In the genomic region with DNA sequence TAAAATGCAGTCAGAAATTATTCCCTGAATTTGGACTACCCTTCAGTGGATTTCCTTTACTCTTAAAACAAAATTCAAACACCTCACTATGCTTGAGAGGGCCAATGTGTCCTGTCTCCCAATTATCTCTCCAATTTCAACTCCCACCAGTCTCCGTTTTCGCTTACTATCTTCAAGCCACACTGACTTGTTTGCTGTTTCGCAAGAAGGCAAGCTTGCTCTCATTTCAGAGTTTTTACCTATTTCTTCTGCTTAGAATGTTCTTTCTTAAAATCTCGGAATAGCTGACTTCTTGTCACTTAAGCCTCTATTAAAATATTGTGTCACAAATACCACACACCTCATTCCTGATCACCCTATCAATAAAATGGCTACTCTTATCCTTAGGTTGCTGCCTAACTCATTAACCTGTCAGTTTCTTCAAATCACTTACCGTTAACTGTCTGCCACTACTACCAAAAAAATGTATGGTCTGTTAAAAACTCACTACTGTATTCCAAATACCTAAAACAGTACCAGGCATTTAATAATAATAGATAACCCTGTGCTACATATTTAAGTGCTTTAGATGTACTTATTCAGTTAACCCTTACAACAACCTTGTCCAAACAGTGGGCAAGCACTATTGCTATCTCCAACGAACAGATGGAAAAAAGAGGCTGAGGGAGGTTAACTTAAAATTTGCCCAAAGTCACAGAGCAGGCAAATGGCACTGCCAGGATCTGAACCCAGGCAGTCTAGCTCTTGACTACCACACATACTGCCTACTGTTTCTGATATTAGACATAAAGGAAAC, we compare ENCODE assay signal across 19 cellular contexts. TPM values are rescaled to one million over a fixed set of nuclear protein-coding genes. Genes with fewer than 3 reads are reported as not detected.
DNase-seq lines count a peak whose midpoint lies in the region; ATAC-seq and TF ChIP-seq lines count a peak whose summit lies in the region.
"Had no signal": no experiment of that assay in that cellular context is flagged by ENCODE, and none has a peak within 500 bp of the region (broad histone marks: within the 10 kb centered on the region; RNA-seq: fewer than 3 reads in every experiment).

No MANE protein-coding gene starts in this region.

- H3K9me3 Mint-ChIP-seq in activated CD8-positive, alpha-beta memory T cell treated with anti-CD3 and anti-CD28 coated beads, Interleukin-2, amount 10 ng/mL, durations not matched to agents 7 days and 5 days (ENCODE audit: low read depth): no peaks in the 10 kb centered on the region
- H3K9me3 Mint-ChIP-seq in central memory CD8-positive, alpha-beta T cell: no peaks in the 10 kb centered on the region
- no peaks in the 10 kb centered on the region for H3K9me3 Mint-ChIP-seq in progenitor cell of endocrine pancreas (ENCODE audit: low read depth)
- H3K9me3 Mint-ChIP-seq: T-helper 2 cell treated with Interferon-gamma antibody and Interleukin-4, amounts not matched to agents 5 μg/mL and 100 μg/mL, for 36 hours had no signal

- no peak overlapping the region for H3K9ac ChIP-seq in Karpas-422 (ENCODE audit: low read length)

- H3K4me1 ChIP-seq in Karpas-422 (ENCODE audit: low read length): peaks cover 34% of the 10 kb centered on the region
- H3K4me1 ChIP-seq in upper lobe of right lung: peaks cover 5% of the 10 kb centered on the region

- no peaks in the 10 kb centered on the region for H3K27me3 ChIP-seq in Karpas-422 (ENCODE audit: low read length)
- no peaks in the 10 kb centered on the region for H3K27me3 ChIP-seq in upper lobe of right lung
- H3K27me3 ChIP-seq: SJCRH30, testis had no signal

- peaks cover 91% of the 10 kb centered on the region for H3K79me2 ChIP-seq in Karpas-422 (ENCODE audit: low read length)

- no peak overlapping the region for H3K27ac ChIP-seq in Karpas-422 (ENCODE audit: low read length)
- H3K27ac ChIP-seq in upper lobe of right lung: no peak overlapping the region
- H3K27ac ChIP-seq: A549, SJCRH30, testis had no signal

- H3K9me3 ChIP-seq in Karpas-422 (ENCODE audit: low read length) (no peaks in the 10 kb centered on the region), upper lobe of right lung (no peaks in the 10 kb centered on the region)
- H3K9me3 ChIP-seq: A549, HAP-1, SJCRH30, testis had no signal

- no peak overlapping the region for H2AFZ ChIP-seq in Karpas-422 (ENCODE audit: low read length)

- CTCF ChIA-PET in activated CD8-positive, alpha-beta memory T cell treated with anti-CD3 and anti-CD28 coated beads, Interleukin-2, amount 10 ng/mL, durations not matched to agents 7 days and 5 days (lab: Charles Lee): no interaction called here

- no peak overlapping the region for H3K4me3 Mint-ChIP-seq in activated CD8-positive, alpha-beta memory T cell treated with anti-CD3 and anti-CD28 coated beads, Interleukin-2, amount 10 ng/mL, durations not matched to agents 7 days and 5 days
- H3K4me3 Mint-ChIP-seq in central memory CD8-positive, alpha-beta T cell: no peak overlapping the region
- no peak overlapping the region for H3K4me3 Mint-ChIP-seq in progenitor cell of endocrine pancreas (ENCODE audit: low read depth)
- H3K4me3 Mint-ChIP-seq: T-helper 2 cell treated with Interferon-gamma antibody and Interleukin-4, amounts not matched to agents 5 μg/mL and 100 μg/mL, for 36 hours had no signal

- H3K27me3 Mint-ChIP-seq in activated CD8-positive, alpha-beta memory T cell treated with anti-CD3 and anti-CD28 coated beads, Interleukin-2, amount 10 ng/mL, durations not matched to agents 7 days and 5 days: no peaks in the 10 kb centered on the region
- no peaks in the 10 kb centered on the region for H3K27me3 Mint-ChIP-seq in central memory CD8-positive, alpha-beta T cell
- H3K27me3 Mint-ChIP-seq in progenitor cell of endocrine pancreas: no peaks in the 10 kb centered on the region

- no peak for DNase-seq in activated CD8-positive, alpha-beta memory T cell treated with anti-CD3 and anti-CD28 coated beads, Interleukin-2, amount 10 ng/mL, durations not matched to agents 7 days and 5 days
- DNase-seq in activated CD8-positive, alpha-beta memory T cell treated with anti-CD3 and anti-CD28 coated beads, Interleukin-2, amount 50 U/mL, for 48 hours: no peak
- DNase-seq in Karpas-422: no peak
- no peak for DNase-seq in central memory CD8-positive, alpha-beta T cell (ENCODE audit: low spot score in 2 of 2)
- DNase-seq in progenitor cell of endocrine pancreas (ENCODE audit: low spot score, unreplicated experiment): no peak
- no peak for DNase-seq in upper lobe of right lung
- no peak for DNase-seq in Right ventricle myocardium inferior (ENCODE audit: missing footprints)
- DNase-seq in ecto neural progenitor cell (ENCODE audit: low spot score): no peak
- DNase-seq: activated CD4-positive, alpha-beta T cell treated with anti-CD3 and anti-CD28 coated beads for 1 hour; activated effector memory CD4-positive, alpha-beta T cell treated with anti-CD3 and anti-CD28 coated beads, Interleukin-2, amount 50 U/mL, for 16 hours; anterior cingulate cortex; NCI-H2107; NCI-H524; SJCRH30; testis had no signal

- H3K4me1 Mint-ChIP-seq in activated CD8-positive, alpha-beta memory T cell treated with anti-CD3 and anti-CD28 coated beads, Interleukin-2, amount 10 ng/mL, durations not matched to agents 7 days and 5 days: peaks cover 42% of the 10 kb centered on the region
- H3K4me1 Mint-ChIP-seq in central memory CD8-positive, alpha-beta T cell: peaks cover 43% of the 10 kb centered on the region
- H3K4me1 Mint-ChIP-seq in progenitor cell of endocrine pancreas (ENCODE audit: low read depth): peaks cover 8% of the 10 kb centered on the region

- H3K4me2 ChIP-seq in Karpas-422 (ENCODE audit: low read depth, low read length, poor library complexity, severe bottlenecking): peak overlapping the region; percentile 90

- intact Hi-C loops in upper lobe of right lung (cut with DNase I): no loop called here
- intact Hi-C loops in Right ventricle myocardium inferior (cut with DNase I): no loop called here

- H3K36me3 ChIP-seq in Karpas-422 (ENCODE audit: insufficient read depth, low read length) (peaks cover 47% of the 10 kb centered on the region), upper lobe of right lung (peaks cover 3% of the 10 kb centered on the region)

- peaks cover 44% of the 10 kb centered on the region for H3K36me3 Mint-ChIP-seq in activated CD8-positive, alpha-beta memory T cell treated with anti-CD3 and anti-CD28 coated beads, Interleukin-2, amount 10 ng/mL, durations not matched to agents 7 days and 5 days
- peaks cover 25% of the 10 kb centered on the region for H3K36me3 Mint-ChIP-seq in central memory CD8-positive, alpha-beta T cell (ENCODE audit: insufficient read depth)
- peaks cover 15% of the 10 kb centered on the region for H3K36me3 Mint-ChIP-seq in progenitor cell of endocrine pancreas (ENCODE audit: insufficient read depth)

- H3K27ac Mint-ChIP-seq in activated CD8-positive, alpha-beta memory T cell treated with anti-CD3 and anti-CD28 coated beads, Interleukin-2, amount 10 ng/mL, durations not matched to agents 7 days and 5 days: peak overlapping the region; percentile 13
- H3K27ac Mint-ChIP-seq in central memory CD8-positive, alpha-beta T cell (ENCODE audit: low read depth): peak overlapping the region; percentile 35
- peak overlapping the region; percentile 53 for H3K27ac Mint-ChIP-seq in progenitor cell of endocrine pancreas
- H3K27ac Mint-ChIP-seq: T-helper 2 cell treated with Interferon-gamma antibody and Interleukin-4, amounts not matched to agents 5 μg/mL and 100 μg/mL, for 36 hours had no signal

- no peaks in the 10 kb centered on the region for H4K20me1 ChIP-seq in Karpas-422 (ENCODE audit: insufficient read depth, low read depth, low read length)

- 0 out of 2 replicates have a peak overlapping the region, but pooled peaks have one; percentile 2 for H3K4me3 ChIP-seq in Karpas-422 (ENCODE audit: low read length)
- H3K4me3 ChIP-seq in upper lobe of right lung: no peak overlapping the region
- H3K4me3 ChIP-seq: A549, HAP-1, SJCRH30, testis had no signal

- no peak for ATAC-seq in activated CD8-positive, alpha-beta memory T cell treated with anti-CD3 and anti-CD28 coated beads, Interleukin-2, amount 10 ng/mL, durations not matched to agents 7 days and 5 days
- ATAC-seq in central memory CD8-positive, alpha-beta T cell (replicated peaks; ENCODE audit: extremely low read depth, poor library complexity, severe bottlenecking): no peak
- ATAC-seq in upper lobe of right lung: no peak
- ATAC-seq in Right ventricle myocardium inferior: no peak
- ATAC-seq: A549 had no signal

- TF ChIP-seq CTCF in progenitor cell of endocrine pancreas (IDR thresholded peaks at IDR 0.05; ENCODE audit: unreplicated experiment) (no peak), upper lobe of right lung (IDR thresholded peaks at IDR 0.05) (no peak)

- no peaks in the 10 kb centered on the region for H3K9me2 ChIP-seq in Karpas-422 (replicated peaks; ENCODE audit: insufficient read depth, low read length)

RNA-seq across cellular contexts. Expression of gene UBA6, which starts 2.9 kb away (rescaled TPM):
- total RNA-seq in activated CD8-positive, alpha-beta memory T cell treated with anti-CD3 and anti-CD28 coated beads, Interleukin-2, amount 10 ng/mL, durations not matched to agents 7 days and 5 days: 10 to 100 TPM; 88.2 to 91.2 TPM
- 56.7 and 77.9 TPM in 2 replicates for total RNA-seq in Karpas-422 (2014; rRNA removed; shearing (Covaris generic); ENCODE audit: low replicate concordance)
- total RNA-seq in progenitor cell of endocrine pancreas: 85.1 and 88.9 TPM in 2 replicates
- 48.5 TPM for total RNA-seq in upper lobe of right lung
- total RNA-seq in Right ventricle myocardium inferior: 18.1 TPM

RNA-seq across cellular contexts. Expression of gene GNRHR, which starts 56.1 kb away (rescaled TPM):
- total RNA-seq in activated CD8-positive, alpha-beta memory T cell treated with anti-CD3 and anti-CD28 coated beads, Interleukin-2, amount 10 ng/mL, durations not matched to agents 7 days and 5 days: not detected
- total RNA-seq in Karpas-422 (2014; rRNA removed; shearing (Covaris generic); ENCODE audit: low replicate concordance): not detected in 2 replicates
- not detected in 2 replicates for total RNA-seq in progenitor cell of endocrine pancreas
- not detected for total RNA-seq in upper lobe of right lung
- total RNA-seq in Right ventricle myocardium inferior: not detected
- total RNA-seq: kidney epithelial cell, SJCRH30 had no signal
